Comparison of ENCODE assay signal across 18 cellular contexts in genomic region chr3:72191211-72191960, GRCh38.
"Had no signal": no experiment of that assay in that cellular context is flagged by ENCODE, and none has a peak within 500 bp of the region (broad histone marks: within the 10 kb centered on the region; RNA-seq: fewer than 3 reads in every experiment).

No MANE protein-coding gene starts in this region.

- H3K9me3 ChIP-seq: lower lobe of right lung, suprapubic skin, upper lobe of left lung had no signal

- H3K4me3 ChIP-seq: lower lobe of right lung, right atrium auricular region, suprapubic skin, upper lobe of left lung had no signal

- H3K4me1 ChIP-seq: lower lobe of right lung, right atrium auricular region, suprapubic skin had no signal

- H3K27me3 Mint-ChIP-seq: activated naive CD4-positive, alpha-beta T cell treated with anti-CD3 and anti-CD28 coated beads, Interleukin-2, amount 50 U/mL, for 24 hours had no signal

- H3K27ac Mint-ChIP-seq: activated CD4-positive, alpha-beta memory T cell treated with anti-CD3 and anti-CD28 coated beads, Interleukin-2, amount 10 ng/mL, durations not matched to agents 7 days and 5 days; activated naive CD4-positive, alpha-beta T cell treated with anti-CD3 and anti-CD28 coated beads, Interleukin-2, amount 50 U/mL, for 24 hours; WTC11 had no signal

- H3K27ac ChIP-seq: lower lobe of right lung, right atrium auricular region, suprapubic skin, upper lobe of left lung had no signal

- ATAC-seq: lower lobe of right lung; stimulated activated naive CD8-positive, alpha-beta T cell treated with anti-CD3 and anti-CD28 coated beads, Interleukin-15, Interleukin-2, amounts not matched to agents 100 U/mL and 50 U/mL, for 24 hours; WTC11 had no signal

- H3K4me3 Mint-ChIP-seq: activated CD4-positive, alpha-beta memory T cell treated with anti-CD3 and anti-CD28 coated beads, Interleukin-2, amount 10 ng/mL, durations not matched to agents 7 days and 5 days; activated naive CD4-positive, alpha-beta T cell treated with anti-CD3 and anti-CD28 coated beads, Interleukin-2, amount 50 U/mL, for 24 hours; WTC11 had no signal

- H3K36me3 ChIP-seq: lower lobe of right lung, right atrium auricular region, suprapubic skin, upper lobe of left lung had no signal

- H3K36me3 Mint-ChIP-seq: activated naive CD4-positive, alpha-beta T cell treated with anti-CD3 and anti-CD28 coated beads, Interleukin-2, amount 50 U/mL, for 24 hours had no signal

- DNase-seq: activated CD4-positive, alpha-beta memory T cell treated with anti-CD3 and anti-CD28 coated beads, Interleukin-2, amount 10 ng/mL, durations not matched to agents 7 days and 5 days; activated CD4-positive, alpha-beta T cell treated with anti-CD3 and anti-CD28 coated beads for 4 hours; activated effector memory CD4-positive, alpha-beta T cell treated with anti-CD3 and anti-CD28 coated beads, Interleukin-2, amount 50 U/mL, for 16 hours; activated T-cell treated with anti-CD3 and anti-CD28 coated beads, Interleukin-2, amount 50 U/mL, for 48 hours; amniotic stem cell; central memory CD4-positive, alpha-beta T cell; cortex of kidney; effector CD8-positive, alpha-beta T cell; glutamatergic neuron; kidney glomerular epithelial cell; lower lobe of right lung; stimulated activated naive CD8-positive, alpha-beta T cell treated with anti-CD3 and anti-CD28 coated beads, Interleukin-15, Interleukin-2, amounts not matched to agents 100 U/mL and 50 U/mL, for 24 hours; T-helper 2 cell; upper lobe of left lung had no signal

- H3K27me3 ChIP-seq: right atrium auricular region, suprapubic skin, upper lobe of left lung had no signal

- H3K4me1 Mint-ChIP-seq: activated CD4-positive, alpha-beta memory T cell treated with anti-CD3 and anti-CD28 coated beads, Interleukin-2, amount 10 ng/mL, durations not matched to agents 7 days and 5 days had no signal
